29 cellular contexts compared by ENCODE assay signal in genomic region chr16:65771707-65772106, GRCh38.
"Had no signal": no experiment of that assay in that cellular context is flagged by ENCODE, and none has a peak within 500 bp of the region (broad histone marks: within the 10 kb centered on the region; RNA-seq: fewer than 3 reads in every experiment).

No MANE protein-coding gene starts in this region.

- ATAC-seq: activated CD4-positive, alpha-beta T cell treated with anti-CD3 and anti-CD28 coated beads for 36 hours; activated T-cell treated with anti-CD3 and anti-CD28 coated beads, Interleukin-2, amount 50 U/mL, for 72 hours; effector memory CD8-positive, alpha-beta T cell; esophagus mucosa; heart right ventricle; naive thymus-derived CD4-positive, alpha-beta T cell; stimulated activated naive B cell treated with anti-CD40 and anti-IgM and Interleukin-4, amounts not matched to agents 10 μg/mL and 1 μg/mL and 100 μg/mL, for 72 hours; T-cell had no signal

- H3K27me3 Mint-ChIP-seq: effector memory CD8-positive, alpha-beta T cell; memory B cell; stimulated activated naive B cell treated with anti-CD40 and anti-IgM and Interleukin-4, amounts not matched to agents 10 μg/mL and 1 μg/mL and 100 μg/mL, for 72 hours had no signal

- H3K27ac Mint-ChIP-seq: activated CD4-positive, alpha-beta T cell treated with anti-CD3 and anti-CD28 coated beads for 36 hours; activated naive CD4-positive, alpha-beta T cell treated with anti-CD3 and anti-CD28 coated beads for 36 hours; activated naive CD8-positive, alpha-beta T cell treated with anti-CD3 and anti-CD28 coated beads for 36 hours; activated T-cell treated with anti-CD3 and anti-CD28 coated beads, Interleukin-2, amount 50 U/mL, for 72 hours; effector memory CD8-positive, alpha-beta T cell; memory B cell; naive thymus-derived CD4-positive, alpha-beta T cell; stimulated activated naive B cell treated with anti-CD40 and anti-IgM and Interleukin-4, amounts not matched to agents 10 μg/mL and 1 μg/mL and 100 μg/mL, for 72 hours; T-cell; T-helper 2 cell treated with Interferon-gamma antibody and Interleukin-4, amounts not matched to agents 5 μg/mL and 100 μg/mL, for 36 hours had no signal

- H3K9me3 ChIP-seq: adrenal gland, thyroid gland had no signal

- H3K4me1 Mint-ChIP-seq: activated CD4-positive, alpha-beta T cell treated with anti-CD3 and anti-CD28 coated beads for 36 hours; activated naive CD8-positive, alpha-beta T cell treated with anti-CD3 and anti-CD28 coated beads for 36 hours; memory B cell; naive thymus-derived CD4-positive, alpha-beta T cell; T-cell had no signal

- H3K36me3 ChIP-seq: adrenal gland, heart right ventricle, right atrium auricular region, stomach, thyroid gland, upper lobe of left lung had no signal

- H3K27ac ChIP-seq: adrenal gland, heart right ventricle, right atrium auricular region, stomach, thyroid gland, upper lobe of left lung had no signal

- DNase-seq: activated CD4-positive, alpha-beta T cell treated with anti-CD3 and anti-CD28 coated beads for 36 hours; activated CD4-positive, alpha-beta T cell treated with anti-CD3 and anti-CD28 coated beads, Interleukin-2, amount 50 U/mL, for 4 hours; activated CD4-positive, CD25-positive, alpha-beta regulatory T cell; activated naive CD4-positive, alpha-beta T cell treated with anti-CD3 and anti-CD28 coated beads for 36 hours; activated naive CD8-positive, alpha-beta T cell treated with anti-CD3 and anti-CD28 coated beads for 36 hours; activated T-cell treated with anti-CD3 and anti-CD28 coated beads for 4 hours; activated T-cell treated with anti-CD3 and anti-CD28 coated beads, Interleukin-2, amount 50 U/mL, for 72 hours; adrenal gland; aorta; caudate nucleus; cortex of kidney; effector memory CD8-positive, alpha-beta T cell; foreskin melanocyte; heart right ventricle; kidney; midbrain; naive thymus-derived CD4-positive, alpha-beta T cell; stimulated activated CD4-positive, alpha-beta T cell treated with anti-CD3 and anti-CD28 coated beads, Interleukin-1b, Interleukin-23, amount 100 ng/mL, for 48 hours; stimulated activated naive B cell treated with anti-CD40 and anti-IgM and Interleukin-4, amounts not matched to agents 10 μg/mL and 1 μg/mL and 100 μg/mL, for 72 hours; stomach; T-cell; thyroid gland; upper lobe of left lung had no signal

- H3K4me2 ChIP-seq: smooth muscle cell had no signal

- H3K4me1 ChIP-seq: adrenal gland, heart right ventricle, right atrium auricular region, stomach, thyroid gland, upper lobe of left lung had no signal

- H3K4me3 ChIP-seq: adrenal gland, heart right ventricle, right atrium auricular region, smooth muscle cell, stomach, thyroid gland, upper lobe of left lung had no signal

- H3K36me3 Mint-ChIP-seq: activated naive CD8-positive, alpha-beta T cell treated with anti-CD3 and anti-CD28 coated beads for 36 hours; T-cell had no signal

- FAIRE-seq: kidney had no signal

- H3K27me3 ChIP-seq: adrenal gland, heart right ventricle, right atrium auricular region, stomach, thyroid gland, upper lobe of left lung had no signal

- H3K4me3 Mint-ChIP-seq: activated CD4-positive, alpha-beta T cell treated with anti-CD3 and anti-CD28 coated beads for 36 hours; activated naive CD4-positive, alpha-beta T cell treated with anti-CD3 and anti-CD28 coated beads for 36 hours; activated naive CD8-positive, alpha-beta T cell treated with anti-CD3 and anti-CD28 coated beads for 36 hours; activated T-cell treated with anti-CD3 and anti-CD28 coated beads, Interleukin-2, amount 50 U/mL, for 72 hours; brain; effector memory CD8-positive, alpha-beta T cell; memory B cell; naive thymus-derived CD4-positive, alpha-beta T cell; stimulated activated naive B cell treated with anti-CD40 and anti-IgM and Interleukin-4, amounts not matched to agents 10 μg/mL and 1 μg/mL and 100 μg/mL, for 72 hours; T-cell; T-helper 2 cell treated with Interferon-gamma antibody and Interleukin-4, amounts not matched to agents 5 μg/mL and 100 μg/mL, for 36 hours had no signal
